Comparison of ENCODE assay signal across 6 cellular contexts in genomic region chr17:21720566-21720965, GRCh38. TPM values are rescaled to one million over a fixed set of nuclear protein-coding genes. Genes with fewer than 3 reads are reported as not detected.
"Had no signal": no experiment of that assay in that cellular context is flagged by ENCODE, and none has a peak within 500 bp of the region (broad histone marks: within the 10 kb centered on the region; RNA-seq: fewer than 3 reads in every experiment).

No MANE protein-coding gene starts in this region.

RNA-seq across cellular contexts. Expression of gene KCNJ18, which starts 28.2 kb away (rescaled TPM):
- total RNA-seq: GM23248, GM23338, H1, H7, H9, HFFc6 had no signal
